Comparison of ENCODE assay signal across 18 cellular contexts in the genomic region with DNA sequence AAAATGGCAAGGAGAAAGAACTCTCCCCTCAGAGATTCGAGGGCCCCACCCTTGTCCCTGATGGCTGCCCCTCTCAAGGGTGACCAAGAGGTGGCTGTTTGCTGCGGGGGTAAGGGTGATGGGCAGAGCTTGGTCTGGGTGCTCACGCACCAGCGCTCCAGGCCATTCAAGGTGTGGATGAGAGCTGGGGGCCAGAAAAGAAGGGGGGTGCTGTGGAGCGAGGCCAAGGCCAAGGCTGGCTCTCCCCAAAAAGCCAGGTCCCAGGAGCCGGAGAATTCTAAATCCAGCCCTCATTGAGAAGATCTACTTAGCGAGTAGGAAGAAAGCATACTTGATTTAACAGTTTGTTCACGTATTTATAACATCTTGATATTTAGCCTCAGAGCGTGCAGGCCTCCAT. TPM values are rescaled to one million over a fixed set of nuclear protein-coding genes. Genes with fewer than 3 reads are reported as not detected.
DNase-seq lines count a peak whose midpoint lies in the region; ATAC-seq and TF ChIP-seq lines count a peak whose summit lies in the region.
"Had no signal": no experiment of that assay in that cellular context is flagged by ENCODE, and none has a peak within 500 bp of the region (broad histone marks: within the 10 kb centered on the region; RNA-seq: fewer than 3 reads in every experiment).

No MANE protein-coding gene starts in this region.

- H3K27me3 Mint-ChIP-seq in endodermal cell (ENCODE audit: insufficient read depth), result no peaks in the 10 kb centered on the region
- H3K27me3 Mint-ChIP-seq in CD4-positive, alpha-beta memory T cell, result no peaks in the 10 kb centered on the region
- no peaks in the 10 kb centered on the region for H3K27me3 Mint-ChIP-seq in activated T-cell treated with anti-CD3 and anti-CD28 coated beads, Interleukin-2, amount 50 U/mL, for 4 hours (ENCODE audit: low read depth)

- no peaks in the 10 kb centered on the region for H3K79me2 ChIP-seq in osteoblast (ENCODE audit: insufficient read depth, low read length)

- H2AFZ ChIP-seq in osteoblast (ENCODE audit: low read length), result no peak overlapping the region

- H3K4me3 Mint-ChIP-seq in endodermal cell, result no peak overlapping the region
- H3K4me3 Mint-ChIP-seq in CD4-positive, alpha-beta memory T cell, result no peak overlapping the region
- H3K4me3 Mint-ChIP-seq in activated T-cell treated with anti-CD3 and anti-CD28 coated beads, Interleukin-2, amount 50 U/mL, for 4 hours, result no peak overlapping the region

- peaks cover 35% of the 10 kb centered on the region for H3K4me1 Mint-ChIP-seq in endodermal cell
- H3K4me1 Mint-ChIP-seq in CD4-positive, alpha-beta memory T cell, result peaks cover 10 to 28% (median 23%) of the 10 kb centered on the region in 4 donors
- peaks cover 17% of the 10 kb centered on the region for H3K4me1 Mint-ChIP-seq in activated T-cell treated with anti-CD3 and anti-CD28 coated beads, Interleukin-2, amount 50 U/mL, for 4 hours (ENCODE audit: low read depth)

- H4K20me1 ChIP-seq in osteoblast (ENCODE audit: insufficient read depth, low read length), result no peaks in the 10 kb centered on the region

- in situ Hi-C loops in Panc1 (cut with HindIII; ENCODE audit: low pct_unique_long_range_greater_than_20kb, low sequenced_read_pairs), result no loop called here

- peaks cover 4% of the 10 kb centered on the region for H3K9me3 Mint-ChIP-seq in endodermal cell
- H3K9me3 Mint-ChIP-seq in CD4-positive, alpha-beta memory T cell, result peaks cover 0 to 4% (median 0%) of the 10 kb centered on the region in 8 donors
- no peaks in the 10 kb centered on the region for H3K9me3 Mint-ChIP-seq in activated T-cell treated with anti-CD3 and anti-CD28 coated beads, Interleukin-2, amount 50 U/mL, for 4 hours

- H3K9me3 ChIP-seq in Panc1 (ENCODE audit: control insufficient read depth, insufficient read depth, low read depth, low read length) (no peaks in the 10 kb centered on the region; the same call in 1 of the 2 replicates), endodermal cell (ENCODE audit: control insufficient read depth, low read length) (no peaks in the 10 kb centered on the region), osteoblast (ENCODE audit: low read depth, low read length) (peaks cover 5% of the 10 kb centered on the region), tibial nerve (peaks cover 0 to 10% (median 0%) of the 10 kb centered on the region in 4 donors)
- no peaks in the 10 kb centered on the region for H3K9me3 ChIP-seq in CD4-positive, alpha-beta memory T cell (ENCODE audit: control insufficient read depth in 1 of 2, low read length in 2 of 2)

- ATAC-seq in Panc1, result no peak
- no peak for ATAC-seq in activated T-cell treated with anti-CD3 and anti-CD28 coated beads, Interleukin-2, amount 50 U/mL, for 4 hours
- no peak for ATAC-seq in HG02759 (IDR thresholded peaks at IDR 0.05; ENCODE audit: unreplicated experiment)
- ATAC-seq: PC-3 had no signal

- H3K27ac ChIP-seq in Panc1 (ENCODE audit: low read length) (peak overlapping the region; percentile 60), endodermal cell (ENCODE audit: low read depth, low read length) (no peak overlapping the region), osteoblast (ENCODE audit: low read depth, low read length) (no peak overlapping the region), tibial nerve (peak overlapping the region in 1 of 4 donors; percentile 62)
- H3K27ac ChIP-seq in CD4-positive, alpha-beta memory T cell (ENCODE audit: low read depth, low read length), result no peak overlapping the region
- H3K27ac ChIP-seq: BLaER1 treated with 17β-estradiol and CSF1 and Interleukin-3, amounts not matched to agents 10 nM and 100 nM; SK-N-MC had no signal

- TF ChIP-seq CTCF in GM20000 (IDR thresholded peaks at IDR 0.05; ENCODE audit: extremely low read depth, missing control alignments) (no peak), Panc1 (IDR thresholded peaks at IDR 0.05) (no peak), endodermal cell (conservative IDR thresholded peaks at IDR 0.05) (no peak), osteoblast (IDR thresholded peaks at IDR 0.05; ENCODE audit: extremely low read depth, low read depth, low read length) (no peak), tibial nerve (IDR thresholded peaks at IDR 0.05) (no peak)

- peak; percentile 6 for DNase-seq in GM20000 (ENCODE audit: low spot score)
- no peak for DNase-seq in Panc1 (ENCODE audit: low read depth, low spot score)
- DNase-seq in endodermal cell, result no peak
- peak; percentile 26 for DNase-seq in osteoblast (ENCODE audit: insufficient read length, low spot score, missing footprints)
- DNase-seq in CD4-positive, alpha-beta memory T cell, result no peak
- no peak for DNase-seq in tibial nerve (ENCODE audit: low spot score in 2 of 2)
- DNase-seq in activated T-cell treated with anti-CD3 and anti-CD28 coated beads, Interleukin-2, amount 50 U/mL, for 4 hours, result no peak
- DNase-seq: GF-D8, Karpas-422, NCI-H1105 treated with DMSO at 0.1 percent for 48 hours, NCI-H1930, NCI-H446, NCI-H748 treated with DMSO at 0.1 percent for 48 hours, PC-3, Right ventricle myocardium superior had no signal

- TF ChIP-seq EP300 in tibial nerve (IDR thresholded peaks at IDR 0.05), result no peak

- H3K27ac Mint-ChIP-seq in endodermal cell, result peak overlapping the region; percentile 39
- H3K27ac Mint-ChIP-seq in CD4-positive, alpha-beta memory T cell, result peak overlapping the region in 2 of 7 donors; percentile 60 to 76

- CTCF ChIA-PET in Panc1 (lab: Charles Lee), result no interaction called here
- CTCF ChIA-PET in CD4-positive, alpha-beta memory T cell (lab: Charles Lee; ENCODE audit: partially characterized antibody), result interaction anchor here (3.0 kb wide), 1 partner anchor 10 kb away, joined by 13 read pairs; no protein-coding TSS in a partner anchor

- H3K9ac ChIP-seq in endodermal cell (ENCODE audit: extremely low read depth, low read length, poor library complexity, severe bottlenecking), result no peak overlapping the region
- H3K9ac ChIP-seq: BLaER1 treated with 17β-estradiol and CSF1 and Interleukin-3, amounts not matched to agents 10 nM and 100 nM had no signal

- no peaks in the 10 kb centered on the region for H3K27me3 ChIP-seq in Panc1 (ENCODE audit: control insufficient read depth, insufficient read depth, low read length)
- no peaks in the 10 kb centered on the region for H3K27me3 ChIP-seq in endodermal cell (ENCODE audit: control insufficient read depth, insufficient read depth, low read length, poor library complexity, severe bottlenecking)
- no peaks in the 10 kb centered on the region for H3K27me3 ChIP-seq in osteoblast (ENCODE audit: insufficient read depth, low read length)
- no peaks in the 10 kb centered on the region for H3K27me3 ChIP-seq in CD4-positive, alpha-beta memory T cell (ENCODE audit: insufficient read depth, low read length)
- H3K27me3 ChIP-seq in tibial nerve, result no peaks in the 10 kb centered on the region
- H3K27me3 ChIP-seq: BLaER1 treated with 17β-estradiol and CSF1 and Interleukin-3, amounts not matched to agents 10 nM and 100 nM had no signal

- H3K36me3 ChIP-seq in Panc1 (ENCODE audit: control insufficient read depth, insufficient read depth, low read length) (no peaks in the 10 kb centered on the region), endodermal cell (ENCODE audit: control insufficient read depth, insufficient read depth, low read length) (no peaks in the 10 kb centered on the region), osteoblast (ENCODE audit: insufficient read depth, low read length) (no peaks in the 10 kb centered on the region), tibial nerve (no peaks in the 10 kb centered on the region)
- no peaks in the 10 kb centered on the region for H3K36me3 ChIP-seq in CD4-positive, alpha-beta memory T cell (ENCODE audit: insufficient read depth, low read length)
- H3K36me3 ChIP-seq: BLaER1 treated with 17β-estradiol and CSF1 and Interleukin-3, amounts not matched to agents 10 nM and 100 nM had no signal

- intact Hi-C loops in Panc1 (cut with micrococcal nuclease; ENCODE audit: unreplicated experiment), result no loop called here
- intact Hi-C loops in CD4-positive, alpha-beta memory T cell (cut with micrococcal nuclease), result no loop called here

- WGBS in endodermal cell (ENCODE audit: insufficient coverage in 1 of 2, insufficient read length in 1 of 2), 2 experiments, result 87 to 96% methylated on average over 5 to 9 of the region's 9 CpGs
- 83 to 91% methylated on average over 9 of the region's 9 CpGs for WGBS in tibial nerve, 2 donors

- TF ChIP-seq POLR2A in tibial nerve (IDR thresholded peaks at IDR 0.05), result no peak

- H3K4me3 ChIP-seq in Panc1 (ENCODE audit: low read depth in 2 of 2, low read length in 2 of 2), result no peak overlapping the region
- no peak overlapping the region for H3K4me3 ChIP-seq in endodermal cell (ENCODE audit: low read length)
- H3K4me3 ChIP-seq in osteoblast (ENCODE audit: insufficient read depth, low read length), result no peak overlapping the region
- H3K4me3 ChIP-seq in CD4-positive, alpha-beta memory T cell (ENCODE audit: low read length in 2 of 2), result no peak overlapping the region
- H3K4me3 ChIP-seq in tibial nerve, result no peak overlapping the region
- H3K4me3 ChIP-seq: BLaER1 treated with 17β-estradiol and CSF1 and Interleukin-3, amounts not matched to agents 10 nM and 100 nM; SK-N-MC had no signal

- POLR2A ChIA-PET in Panc1 (lab: Charles Lee), result no interaction called here
- POLR2A ChIA-PET in CD4-positive, alpha-beta memory T cell (lab: Charles Lee; ENCODE audit: partially characterized antibody), result interaction anchor here (1.4 to 1.5 kb wide), 2 partner anchors 131 to 139 kb away, joined by 6 to 7 read pairs; a partner anchor contains a TSS

- BruUV-seq in Panc1 (replicated peaks; lab: Mats Ljungman, UMichigan), result no TSS peak

- no peak overlapping the region for H3K4me2 ChIP-seq in osteoblast (ENCODE audit: insufficient read depth, low read length)
- H3K4me2 ChIP-seq: BLaER1 treated with 17β-estradiol and CSF1 and Interleukin-3, amounts not matched to agents 10 nM and 100 nM had no signal

- no peaks in the 10 kb centered on the region for H3K36me3 Mint-ChIP-seq in endodermal cell (ENCODE audit: low read depth)
- H3K36me3 Mint-ChIP-seq in CD4-positive, alpha-beta memory T cell, result peaks cover 0 to 4% of the 10 kb centered on the region in 2 donors
- no peaks in the 10 kb centered on the region for H3K36me3 Mint-ChIP-seq in activated T-cell treated with anti-CD3 and anti-CD28 coated beads, Interleukin-2, amount 50 U/mL, for 4 hours (ENCODE audit: insufficient read depth)

- H3K4me1 ChIP-seq in Panc1 (ENCODE audit: control insufficient read depth, insufficient read depth, low read length) (peaks cover 32% of the 10 kb centered on the region), endodermal cell (ENCODE audit: control insufficient read depth, insufficient read depth, low read length) (peaks cover 13% of the 10 kb centered on the region), osteoblast (ENCODE audit: insufficient read depth, low read length) (peaks cover 18% of the 10 kb centered on the region), tibial nerve (peaks cover 0 to 63% (median 17%) of the 10 kb centered on the region in 4 donors)
- H3K4me1 ChIP-seq in CD4-positive, alpha-beta memory T cell (ENCODE audit: insufficient read depth, low read length), result peaks cover 18% of the 10 kb centered on the region

RNA-seq across cellular contexts. Expression of a gene that starts 28.1 kb away (rescaled TPM):
- total RNA-seq in Panc1 (2021; ENCODE audit: unreplicated experiment) (14.5 TPM), endodermal cell (10 to 100 TPM; 14.2 to 22.0 TPM), osteoblast (12.7 and 14.5 TPM in 2 replicates), tibial nerve (100 to 1,000 TPM; 189 to 264 (median 206) TPM)
- 11.6 TPM for polyA plus RNA-seq in Panc1 (2012; ENCODE audit: insufficient read length)
- 6.0 TPM for polyA plus RNA-seq in endodermal cell (2013, experiment 1 of 2)
- 5.8 TPM for polyA plus RNA-seq in endodermal cell (2013, experiment 2 of 2)
- 100 to 1,000 TPM; 181 to 198 TPM for total RNA-seq in CD4-positive, alpha-beta memory T cell
- polyA plus RNA-seq in CD4-positive, alpha-beta memory T cell, result 10 to 100 TPM; 22.8 to 38.8 TPM
- 10 to 100 TPM; 14.2 to 17.6 (median 14.8) TPM for total RNA-seq in activated T-cell treated with anti-CD3 and anti-CD28 coated beads, Interleukin-2, amount 50 U/mL, for 4 hours

Comparison
In these comparisons a context has a peak if more than half of its experiments do, and no peak if none do; other contexts are left out.
1. DNase-seq: peak in GM20000 (single experiment) and osteoblast (single experiment); none in Panc1 (single experiment), endodermal cell (single experiment), CD4-positive, alpha-beta memory T cell (0 of 5), tibial nerve (0 of 2) and activated T-cell treated with anti-CD3 and anti-CD28 coated beads, Interleukin-2, amount 50 U/mL, for 4 hours (single experiment).
2. RNA of a gene that starts 28.1 kb away (total RNA-seq): 189 to 264 TPM in tibial nerve and 181 to 198 TPM in CD4-positive, alpha-beta memory T cell; 14.2 to 22.0 TPM in endodermal cell, 14.2 to 17.6 TPM in activated T-cell treated with anti-CD3 and anti-CD28 coated beads, Interleukin-2, amount 50 U/mL, for 4 hours, 14.5 TPM in Panc1 (single experiment) and 12.7 to 14.5 TPM in osteoblast; every median in the first group is over 4 times any median in the second.